7 cellular contexts compared by ENCODE assay signal in genomic region chr5:113361701-113362100, GRCh38.
"Had no signal": no experiment of that assay in that cellular context is flagged by ENCODE, and none has a peak within 500 bp of the region (broad histone marks: within the 10 kb centered on the region; RNA-seq: fewer than 3 reads in every experiment).

No MANE protein-coding gene starts in this region.

- DNase-seq: GDM1, GF-D8 had no signal

- ATAC-seq: GM12878 had no signal

- FAIRE-seq: G401.6, GM12878, GM12891, GM12892, GM18507 had no signal

- H3K4me3 ChIP-seq: GM12878 had no signal
